In the genomic region with DNA sequence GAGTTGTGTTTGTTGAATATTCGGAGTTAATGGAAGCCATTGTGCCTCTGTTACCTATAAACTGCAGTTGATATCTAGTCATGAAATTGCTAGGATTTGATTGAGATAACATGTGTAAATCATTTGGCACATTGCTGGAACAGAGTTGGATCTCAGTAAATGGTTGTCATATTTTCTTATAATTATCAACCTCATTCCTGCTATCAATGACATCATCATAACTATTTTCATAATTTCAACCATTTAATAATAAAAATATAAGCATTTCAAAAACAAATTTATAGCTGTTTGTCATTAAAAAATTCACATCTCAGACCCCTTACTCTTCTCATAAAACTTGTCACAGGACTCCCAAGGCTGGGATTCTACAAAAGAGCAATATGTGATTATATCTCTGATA, we compare ENCODE assay signal across 2 cellular contexts.
A peak's percentile ranks its signal among the peaks of the same experiment; 100 is the strongest.
TF ChIP-seq lines count a peak whose summit lies in the region.

No MANE protein-coding gene starts in this region.

TF ChIP-seq in HepG2, 621 proteins besides CTCF, POLR2A, EP300 and RAD21 (continued from another document):
- TF ChIP-seq, protein P1, sequence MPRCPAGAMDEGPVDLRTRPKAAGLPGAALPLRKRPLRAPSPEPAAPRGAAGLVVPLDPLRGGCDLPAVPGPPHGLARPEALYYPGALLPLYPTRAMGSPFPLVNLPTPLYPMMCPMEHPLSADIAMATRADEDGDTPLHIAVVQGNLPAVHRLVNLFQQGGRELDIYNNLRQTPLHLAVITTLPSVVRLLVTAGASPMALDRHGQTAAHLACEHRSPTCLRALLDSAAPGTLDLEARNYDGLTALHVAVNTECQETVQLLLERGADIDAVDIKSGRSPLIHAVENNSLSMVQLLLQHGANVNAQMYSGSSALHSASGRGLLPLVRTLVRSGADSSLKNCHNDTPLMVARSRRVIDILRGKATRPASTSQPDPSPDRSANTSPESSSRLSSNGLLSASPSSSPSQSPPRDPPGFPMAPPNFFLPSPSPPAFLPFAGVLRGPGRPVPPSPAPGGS (CRISPR knock-in tag; IDR thresholded peaks at IDR 0.05), result no peak
TF ChIP-seq in HepG2: peak in this region for 2.

TF ChIP-seq in K562, 482 proteins besides CTCF, POLR2A, EP300 and RAD21 (continued from another document):
- TF ChIP-seq, protein P2, sequence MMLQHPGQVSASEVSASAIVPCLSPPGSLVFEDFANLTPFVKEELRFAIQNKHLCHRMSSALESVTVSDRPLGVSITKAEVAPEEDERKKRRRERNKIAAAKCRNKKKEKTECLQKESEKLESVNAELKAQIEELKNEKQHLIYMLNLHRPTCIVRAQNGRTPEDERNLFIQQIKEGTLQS (IDR thresholded peaks at IDR 0.05), result peak; percentile 40; the same call in 1 of the 2 replicates
- TF ChIP-seq, protein P2 (CRISPR knock-in tag; conservative IDR thresholded peaks at IDR 0.05), result no peak
